In the genomic region with DNA sequence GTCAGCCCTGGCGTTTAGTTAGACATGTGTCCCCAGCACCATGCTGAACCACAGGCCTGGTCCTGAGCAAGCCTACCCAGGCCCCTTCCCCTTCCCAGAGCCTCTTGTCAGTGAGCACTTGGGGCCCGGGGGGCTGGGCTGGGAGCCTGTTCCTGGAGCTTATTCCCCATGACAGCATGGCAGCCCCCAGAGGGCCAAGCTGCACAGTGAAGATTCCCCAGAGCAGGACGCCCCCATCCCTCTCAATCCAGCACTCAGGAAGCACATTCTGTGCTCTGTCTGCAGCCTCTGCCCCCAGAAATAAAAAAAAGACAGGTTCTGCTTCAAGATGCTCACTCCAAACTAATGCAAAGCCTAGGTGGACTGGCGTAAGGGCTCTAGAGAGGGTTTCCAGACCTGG, we compare ENCODE assay signal across 15 cellular contexts.
DNase-seq lines count a peak whose midpoint lies in the region; ATAC-seq and TF ChIP-seq lines count a peak whose summit lies in the region.
"Had no signal": no experiment of that assay in that cellular context is flagged by ENCODE, and none has a peak within 500 bp of the region (broad histone marks: within the 10 kb centered on the region; RNA-seq: fewer than 3 reads in every experiment).

No MANE protein-coding gene starts in this region.

- no peak for ATAC-seq in GM19397 (IDR thresholded peaks at IDR 0.05; ENCODE audit: unreplicated experiment)
- ATAC-seq in activated naive CD4-positive, alpha-beta T cell treated with anti-CD3 and anti-CD28 coated beads, Interleukin-2, amount 50 U/mL, for 72 hours, result no peak
- ATAC-seq: CD8-positive, alpha-beta T cell had no signal

- H3K4me1 ChIP-seq in BLaER1 treated with 17β-estradiol and CSF1 and Interleukin-3, amounts not matched to agents 10 nM and 100 nM, result peaks cover 31 to 68% (median 48%) of the 10 kb centered on the region in 10 experiments
- H3K4me1 ChIP-seq in neutrophil (ENCODE audit: control insufficient read depth in 1 of 2, insufficient read depth in 1 of 2, low read depth in 1 of 2, low read length in 1 of 2), result peaks cover 38 to 50% of the 10 kb centered on the region in 2 experiments

- H3K36me3 ChIP-seq in BLaER1 treated with 17β-estradiol and CSF1 and Interleukin-3, amounts not matched to agents 10 nM and 100 nM, result peaks cover 0 to 37% (median 22%) of the 10 kb centered on the region in 11 experiments; a peak in 19 of 22 replicates
- H3K36me3 ChIP-seq in neutrophil, result no peaks in the 10 kb centered on the region

- no peaks in the 10 kb centered on the region for H3K27me3 ChIP-seq in BLaER1 treated with 17β-estradiol and CSF1 and Interleukin-3, amounts not matched to agents 10 nM and 100 nM
- H3K27me3 ChIP-seq in neutrophil, result no peaks in the 10 kb centered on the region

- H3K4me3 ChIP-seq in BLaER1 treated with 17β-estradiol and CSF1 and Interleukin-3, amounts not matched to agents 10 nM and 100 nM, result no peak overlapping the region
- H3K4me3 ChIP-seq in neutrophil (ENCODE audit: low read depth in 1 of 2, low read length in 1 of 2), result no peak overlapping the region
- H3K4me3 ChIP-seq: GM23248 had no signal

- H3K4me3 Mint-ChIP-seq in activated T-cell treated with anti-CD3 and anti-CD28 coated beads, Interleukin-2, amount 50 U/mL, for 24 hours, result no peak overlapping the region
- H3K4me3 Mint-ChIP-seq: B cell; CD8-positive, alpha-beta T cell; IgD-negative memory B cell had no signal

- H3K27ac ChIP-seq in BLaER1 treated with 17β-estradiol and CSF1 and Interleukin-3, amounts not matched to agents 10 nM and 100 nM, result peak overlapping the region in 1 of 11 experiments; percentile 26; a peak in 1 of 22 replicates
- peak overlapping the region; percentile 91 for H3K27ac ChIP-seq in neutrophil
- H3K27ac ChIP-seq: C4-2B, GM23248 had no signal

- H3K9ac ChIP-seq in BLaER1 treated with 17β-estradiol and CSF1 and Interleukin-3, amounts not matched to agents 10 nM and 100 nM, result no peak overlapping the region
- H3K9ac ChIP-seq: GM23248 had no signal

- peaks cover 0 to 19% (median 0%) of the 10 kb centered on the region in 11 experiments; a peak in 2 of 22 replicates for H4K20me1 ChIP-seq in BLaER1 treated with 17β-estradiol and CSF1 and Interleukin-3, amounts not matched to agents 10 nM and 100 nM

- H3K4me1 Mint-ChIP-seq in activated T-cell treated with anti-CD3 and anti-CD28 coated beads, Interleukin-2, amount 50 U/mL, for 24 hours (ENCODE audit: low read depth), result peaks cover 8% of the 10 kb centered on the region

- peak; percentile 14 for DNase-seq in GM13976 (ENCODE audit: low spot score)
- DNase-seq in iPS-NIHi7 (ENCODE audit: extremely low spot score), result peak; percentile 7
- no peak for DNase-seq in activated T-cell treated with anti-CD3 and anti-CD28 coated beads, Interleukin-2, amount 50 U/mL, for 24 hours
- no peak for DNase-seq in activated CD4-positive, alpha-beta T cell treated with anti-CD3 and anti-CD28 coated beads for 48 hours
- DNase-seq in activated naive CD4-positive, alpha-beta T cell treated with anti-CD3 and anti-CD28 coated beads, Interleukin-2, amount 50 U/mL, for 72 hours (ENCODE audit: low spot score in 2 of 2), result no peak
- DNase-seq: CD8-positive, alpha-beta T cell; COR-L47; DMS53; GM23248 had no signal

- no peak overlapping the region for H3K27ac Mint-ChIP-seq in activated T-cell treated with anti-CD3 and anti-CD28 coated beads, Interleukin-2, amount 50 U/mL, for 24 hours
- no peak overlapping the region for H3K27ac Mint-ChIP-seq in activated naive CD4-positive, alpha-beta T cell treated with anti-CD3 and anti-CD28 coated beads, Interleukin-2, amount 50 U/mL, for 72 hours
- H3K27ac Mint-ChIP-seq: CD8-positive, alpha-beta T cell; IgD-negative memory B cell had no signal

- H3K36me3 Mint-ChIP-seq in activated T-cell treated with anti-CD3 and anti-CD28 coated beads, Interleukin-2, amount 50 U/mL, for 24 hours (ENCODE audit: low read depth), result peaks cover 22% of the 10 kb centered on the region
- peaks cover 17 to 28% of the 10 kb centered on the region in 2 donors for H3K36me3 Mint-ChIP-seq in activated naive CD4-positive, alpha-beta T cell treated with anti-CD3 and anti-CD28 coated beads, Interleukin-2, amount 50 U/mL, for 72 hours

- H3K4me2 ChIP-seq in BLaER1 treated with 17β-estradiol and CSF1 and Interleukin-3, amounts not matched to agents 10 nM and 100 nM, result peak overlapping the region in 7 of 11 experiments; percentile 2 to 90 (median 74); a peak in 11 of 22 replicates

- peaks cover 17% of the 10 kb centered on the region for H3K9me3 Mint-ChIP-seq in activated T-cell treated with anti-CD3 and anti-CD28 coated beads, Interleukin-2, amount 50 U/mL, for 24 hours
- H3K9me3 Mint-ChIP-seq in activated naive CD4-positive, alpha-beta T cell treated with anti-CD3 and anti-CD28 coated beads, Interleukin-2, amount 50 U/mL, for 72 hours, result peaks cover 11 to 20% of the 10 kb centered on the region in 2 donors

- no peaks in the 10 kb centered on the region for H3K27me3 Mint-ChIP-seq in activated T-cell treated with anti-CD3 and anti-CD28 coated beads, Interleukin-2, amount 50 U/mL, for 24 hours
- H3K27me3 Mint-ChIP-seq: B cell, IgD-negative memory B cell had no signal

- peaks cover 23 to 38% (median 27%) of the 10 kb centered on the region in 11 experiments for H3K9me3 ChIP-seq in BLaER1 treated with 17β-estradiol and CSF1 and Interleukin-3, amounts not matched to agents 10 nM and 100 nM (replicated peaks in 1 of 11)
- no peaks in the 10 kb centered on the region for H3K9me3 ChIP-seq in neutrophil

- no peak for TF ChIP-seq CTCF in GM13976 (IDR thresholded peaks at IDR 0.05; ENCODE audit: borderline replicate concordance, control extremely low read depth, extremely low read depth, insufficient read depth, missing control alignments)
- TF ChIP-seq CTCF in neutrophil (IDR thresholded peaks at IDR 0.05), result no peak

- in situ Hi-C loops in GM13976 (cut with MboI; ENCODE audit: low sequenced_read_pairs, unreplicated experiment), result no loop called here

Comparison
In these comparisons a context has a peak if more than half of its experiments do, and no peak if none do; other contexts are left out.
1. DNase-seq: peak in GM13976 (single experiment) and iPS-NIHi7 (single experiment); none in activated T-cell treated with anti-CD3 and anti-CD28 coated beads, Interleukin-2, amount 50 U/mL, for 24 hours (single experiment), activated CD4-positive, alpha-beta T cell treated with anti-CD3 and anti-CD28 coated beads for 48 hours (single experiment) and activated naive CD4-positive, alpha-beta T cell treated with anti-CD3 and anti-CD28 coated beads, Interleukin-2, amount 50 U/mL, for 72 hours (0 of 2).